ENCODE assay signal across 18 cellular contexts in genomic region chr9:126157826-126158431, GRCh38.
A peak's percentile ranks its signal among the peaks of the same experiment; 100 is the strongest.
DNase-seq lines count a peak whose midpoint lies in the region; ATAC-seq and TF ChIP-seq lines count a peak whose summit lies in the region.
"Had no signal": no experiment of that assay in that cellular context is flagged by ENCODE, and none has a peak within 500 bp of the region (broad histone marks: within the 10 kb centered on the region; RNA-seq: fewer than 3 reads in every experiment).

No MANE protein-coding gene starts in this region.

- POLR2A ChIA-PET in activated CD4-positive, alpha-beta memory T cell treated with anti-CD3 and anti-CD28 coated beads, Interleukin-2, amount 10 ng/mL, durations not matched to agents 7 days and 5 days (lab: Charles Lee) = no interaction called here
- POLR2A ChIA-PET in activated CD4-positive, alpha-beta memory T cell treated with anti-CD3 and anti-CD28 coated beads for 36 hours (lab: Charles Lee) = no interaction called here

- peak overlapping the region; percentile 45; the same call in 1 of the 2 replicates for H3K4me3 ChIP-seq in SK-N-MC
- H3K4me3 ChIP-seq: K562, PC-9 had no signal

- no peak for ATAC-seq in HG03159 (IDR thresholded peaks at IDR 0.05; ENCODE audit: unreplicated experiment)
- ATAC-seq: K562, Right ventricle myocardium inferior had no signal

- CTCF ChIA-PET in activated CD4-positive, alpha-beta memory T cell treated with anti-CD3 and anti-CD28 coated beads, Interleukin-2, amount 10 ng/mL, durations not matched to agents 7 days and 5 days (lab: Charles Lee) = no interaction called here
- CTCF ChIA-PET in activated CD4-positive, alpha-beta memory T cell treated with anti-CD3 and anti-CD28 coated beads for 36 hours (lab: Charles Lee) = no interaction called here

- DNase-seq in activated CD4-positive, alpha-beta memory T cell treated with anti-CD3 and anti-CD28 coated beads, Interleukin-2, amount 10 ng/mL, durations not matched to agents 7 days and 5 days = peak; percentile 12
- DNase-seq in activated CD4-positive, alpha-beta memory T cell treated with anti-CD3 and anti-CD28 coated beads for 36 hours = no peak
- DNase-seq in SK-N-MC (ENCODE audit: low read depth, low spot score) (no peak), nephron progenitor cell (no peak), type B pancreatic cell (ENCODE audit: extremely low spot score, unreplicated experiment) (peak; percentile 55), HT-29 (ENCODE audit: low spot score) (no peak), NCI-H1436 (lab: John Stamatoyannopoulos, UW) (no peak)
- DNase-seq: C1 segment of cervical spinal cord; HCEC 1CT; NCI-H1092; NCI-H1694; NCI-H345; NK-92 treated with Interleukin-12 subunit alpha and Interleukin-12 subunit beta, amount 100 ng/mL, for 24 hours; PC-9 had no signal

- intact Hi-C loops in activated CD4-positive, alpha-beta memory T cell treated with anti-CD3 and anti-CD28 coated beads for 36 hours (cut with micrococcal nuclease) = no loop called here

- no peak overlapping the region for H3K9ac ChIP-seq in SK-N-MC (ENCODE audit: insufficient read length)

- TF ChIP-seq CTCF in nephron progenitor cell (IDR thresholded peaks at IDR 0.05) (no peak), type B pancreatic cell (conservative IDR thresholded peaks at IDR 0.05) (no peak)

- H3K36me3 ChIP-seq in SK-N-MC (ENCODE audit: insufficient read depth, low read length) = no peaks in the 10 kb centered on the region

- no peak overlapping the region for H3K4me3 Mint-ChIP-seq in activated CD4-positive, alpha-beta memory T cell treated with anti-CD3 and anti-CD28 coated beads, Interleukin-2, amount 10 ng/mL, durations not matched to agents 7 days and 5 days
- no peak overlapping the region for H3K4me3 Mint-ChIP-seq in activated CD4-positive, alpha-beta memory T cell treated with anti-CD3 and anti-CD28 coated beads for 36 hours
- H3K4me3 Mint-ChIP-seq in nephron progenitor cell = peak overlapping the region; percentile 11
- peak overlapping the region; percentile 17 for H3K4me3 Mint-ChIP-seq in type B pancreatic cell

- H3K27ac Mint-ChIP-seq in activated CD4-positive, alpha-beta memory T cell treated with anti-CD3 and anti-CD28 coated beads, Interleukin-2, amount 10 ng/mL, durations not matched to agents 7 days and 5 days = no peak overlapping the region
- no peak overlapping the region for H3K27ac Mint-ChIP-seq in activated CD4-positive, alpha-beta memory T cell treated with anti-CD3 and anti-CD28 coated beads for 36 hours
- H3K27ac Mint-ChIP-seq in nephron progenitor cell (no peak overlapping the region), type B pancreatic cell (no peak overlapping the region)

- H3K9me3 ChIP-seq in SK-N-MC (ENCODE audit: low read depth, low read length) = no peaks in the 10 kb centered on the region

- H3K27me3 Mint-ChIP-seq in activated CD4-positive, alpha-beta memory T cell treated with anti-CD3 and anti-CD28 coated beads, Interleukin-2, amount 10 ng/mL, durations not matched to agents 7 days and 5 days = peaks cover 4% of the 10 kb centered on the region
- peaks cover 8% of the 10 kb centered on the region for H3K27me3 Mint-ChIP-seq in activated CD4-positive, alpha-beta memory T cell treated with anti-CD3 and anti-CD28 coated beads for 36 hours
- H3K27me3 Mint-ChIP-seq in nephron progenitor cell (ENCODE audit: low read depth, poor library complexity) (peaks cover 29% of the 10 kb centered on the region), type B pancreatic cell (peaks cover 19% of the 10 kb centered on the region)

- H3K36me3 Mint-ChIP-seq in activated CD4-positive, alpha-beta memory T cell treated with anti-CD3 and anti-CD28 coated beads, Interleukin-2, amount 10 ng/mL, durations not matched to agents 7 days and 5 days (ENCODE audit: low read depth) = no peaks in the 10 kb centered on the region
- H3K36me3 Mint-ChIP-seq in activated CD4-positive, alpha-beta memory T cell treated with anti-CD3 and anti-CD28 coated beads for 36 hours = no peaks in the 10 kb centered on the region
- H3K36me3 Mint-ChIP-seq in nephron progenitor cell (ENCODE audit: low read depth) (no peaks in the 10 kb centered on the region), type B pancreatic cell (no peaks in the 10 kb centered on the region)

- H3K27ac ChIP-seq in SK-N-MC = no peak overlapping the region
- H3K27ac ChIP-seq: 22Rv1, PC-9 had no signal

- no peaks in the 10 kb centered on the region for H3K4me1 Mint-ChIP-seq in activated CD4-positive, alpha-beta memory T cell treated with anti-CD3 and anti-CD28 coated beads, Interleukin-2, amount 10 ng/mL, durations not matched to agents 7 days and 5 days
- H3K4me1 Mint-ChIP-seq in activated CD4-positive, alpha-beta memory T cell treated with anti-CD3 and anti-CD28 coated beads for 36 hours (ENCODE audit: low read depth) = no peaks in the 10 kb centered on the region
- H3K4me1 Mint-ChIP-seq in nephron progenitor cell (peaks cover 31% of the 10 kb centered on the region), type B pancreatic cell (ENCODE audit: unreplicated experiment) (peaks cover 33% of the 10 kb centered on the region)

- no peaks in the 10 kb centered on the region for H3K9me3 Mint-ChIP-seq in activated CD4-positive, alpha-beta memory T cell treated with anti-CD3 and anti-CD28 coated beads, Interleukin-2, amount 10 ng/mL, durations not matched to agents 7 days and 5 days
- no peaks in the 10 kb centered on the region for H3K9me3 Mint-ChIP-seq in activated CD4-positive, alpha-beta memory T cell treated with anti-CD3 and anti-CD28 coated beads for 36 hours
- H3K9me3 Mint-ChIP-seq in nephron progenitor cell = no peaks in the 10 kb centered on the region
- H3K9me3 Mint-ChIP-seq in type B pancreatic cell = no peaks in the 10 kb centered on the region

Comparison
In these comparisons a context has a peak if more than half of its experiments do, and no peak if none do; other contexts are left out.
1. DNase-seq: peak in activated CD4-positive, alpha-beta memory T cell treated with anti-CD3 and anti-CD28 coated beads, Interleukin-2, amount 10 ng/mL, durations not matched to agents 7 days and 5 days (single experiment) and type B pancreatic cell (single experiment); none in activated CD4-positive, alpha-beta memory T cell treated with anti-CD3 and anti-CD28 coated beads for 36 hours (single experiment), SK-N-MC (single experiment), nephron progenitor cell (single experiment), HT-29 (single experiment) and NCI-H1436 (single experiment).
2. H3K4me3 Mint-ChIP-seq: peak in nephron progenitor cell (single experiment) and type B pancreatic cell (single experiment); none in activated CD4-positive, alpha-beta memory T cell treated with anti-CD3 and anti-CD28 coated beads, Interleukin-2, amount 10 ng/mL, durations not matched to agents 7 days and 5 days (single experiment) and activated CD4-positive, alpha-beta memory T cell treated with anti-CD3 and anti-CD28 coated beads for 36 hours (single experiment).